Comparison of ENCODE assay signal across 9 cellular contexts in genomic region chr17:50514936-50515702, GRCh38. TPM values are rescaled to one million over a fixed set of nuclear protein-coding genes. Genes with fewer than 3 reads are reported as not detected.
DNase-seq lines count a peak whose midpoint lies in the region; ATAC-seq, FAIRE-seq and TF ChIP-seq lines count a peak whose summit lies in the region.
"Had no signal": no experiment of that assay in that cellular context is flagged by ENCODE, and none has a peak within 500 bp of the region (broad histone marks: within the 10 kb centered on the region; RNA-seq: fewer than 3 reads in every experiment).

No MANE protein-coding gene starts in this region.

- peak overlapping the region; percentile 37 for H3K27ac Mint-ChIP-seq in WTC11

- H3K4me3 ChIP-seq in foreskin fibroblast (ENCODE audit: low read depth in 1 of 2, low read length in 2 of 2) (no peak overlapping the region), skeletal muscle cell (ENCODE audit: low read depth, low read length) (no peak overlapping the region)
- H3K4me3 ChIP-seq: psoas muscle had no signal

- FAIRE-seq in H54 (lab: Jason Lieb, UNC): no peak
- FAIRE-seq: colon had no signal

- H3K27me3 Mint-ChIP-seq in WTC11 (ENCODE audit: low read depth): peaks cover 3% of the 10 kb centered on the region

- TF ChIP-seq CTCF in WTC11 (IDR thresholded peaks at IDR 0.05): no peak
- TF ChIP-seq CTCF in foreskin fibroblast (IDR thresholded peaks at IDR 0.05; ENCODE audit: low read depth, low read length): no peak

- no peak overlapping the region for H3K4me3 Mint-ChIP-seq in WTC11

- CTCF ChIA-PET in WTC11 (lab: Charles Lee): interaction anchor here (0.7 to 1.8 kb wide), 5 partner anchors 11 to 346 kb away, joined by 3 to 5 read pairs (median 4); partner anchors contain the start of gene EPN3

- POLR2A ChIA-PET in WTC11 (lab: Charles Lee): no interaction called here

- H3K36me3 Mint-ChIP-seq in WTC11: no peaks in the 10 kb centered on the region

- peaks cover 21% of the 10 kb centered on the region for H3K4me1 Mint-ChIP-seq in WTC11

- H3K9me3 Mint-ChIP-seq in WTC11: no peaks in the 10 kb centered on the region

- peak; percentile 40; the same call in 1 of the 2 replicates for ATAC-seq in WTC11
- no peak for ATAC-seq in HG03045 (IDR thresholded peaks at IDR 0.05; ENCODE audit: unreplicated experiment)

- DNase-seq in WTC11 (ENCODE audit: low spot score) (no peak), foreskin fibroblast (peak; percentile 45 to 71), skeletal muscle cell (ENCODE audit: low read depth) (peak; percentile 79), H54 (ENCODE audit: insufficient read length, low spot score) (no peak)
- DNase-seq: activated CD8-positive, alpha-beta memory T cell treated with anti-CD3 and anti-CD28 coated beads, Interleukin-2, amount 50 U/mL, for 48 hours; NCI-H345; psoas muscle had no signal

- no peak for TF ChIP-seq POLR2A in H54 (IDR thresholded peaks at IDR 0.05; ENCODE audit: low read depth, low read length)

TF ChIP-seq in WTC11, 78 proteins besides CTCF, POLR2A, EP300 and RAD21:
- TF ChIP-seq ZMAT4 (CRISPR knock-in tag; IDR thresholded peaks at IDR 0.05) (no peak), ZNF219 (CRISPR knock-in tag; IDR thresholded peaks at IDR 0.05; ENCODE audit: borderline replicate concordance) (no peak), ESRRA (CRISPR knock-in tag; IDR thresholded peaks at IDR 0.05; ENCODE audit: borderline replicate concordance) (no peak)

RNA-seq across cellular contexts. Expression of gene MYCBPAP, which starts 6.9 kb away (rescaled TPM):
- 5.7 to 6.9 TPM (median 6.6 TPM) in 3 replicates for total RNA-seq in WTC11 (2021)

RNA-seq across cellular contexts. Expression of gene EPN3, which starts 17.4 kb away (rescaled TPM):
- 6.9 to 8.8 TPM (median 8.1 TPM) in 3 replicates for total RNA-seq in WTC11 (2021)

RNA-seq across cellular contexts. Expression of gene SPATA20, which starts 31.9 kb away (rescaled TPM):
- 24.6 to 30.6 TPM (median 26.3 TPM) in 3 replicates for total RNA-seq in WTC11 (2021)

RNA-seq across cellular contexts. Expression of gene RSAD1, which starts 36.5 kb away (rescaled TPM):
- 35.1 to 41.5 TPM (median 40.5 TPM) in 3 replicates for total RNA-seq in WTC11 (2021)

RNA-seq across cellular contexts. Expression of gene CACNA1G, which starts 45.4 kb away (rescaled TPM):
- 5.4 to 6.7 TPM (median 6.2 TPM) in 3 replicates for total RNA-seq in WTC11 (2021)

Comparison
In these comparisons a context has a peak if more than half of its experiments do, and no peak if none do; other contexts are left out.
1. DNase-seq: peak in foreskin fibroblast (2 of 2) and skeletal muscle cell (single experiment); none in WTC11 (single experiment) and H54 (single experiment).